Comparison of ENCODE assay signal across 21 cellular contexts in the genomic region with DNA sequence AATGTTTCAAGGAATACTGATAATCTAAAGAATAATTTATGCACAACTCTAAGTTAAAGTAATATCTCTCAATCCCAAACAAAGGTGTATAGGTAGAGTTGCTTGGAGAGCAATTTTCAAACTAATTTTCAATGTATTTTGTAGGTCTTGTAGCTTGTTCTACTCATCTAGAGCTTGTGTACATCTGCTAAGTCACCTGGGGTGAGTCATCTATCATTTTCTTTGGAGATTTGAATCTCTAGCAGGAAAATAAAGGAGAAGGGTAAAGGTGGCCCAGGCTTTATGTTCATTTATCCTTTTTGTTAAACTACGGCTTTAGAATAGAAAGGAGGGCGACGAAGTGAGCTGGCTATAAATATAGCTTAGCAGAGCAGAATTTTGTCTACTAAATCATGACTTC.
"Had no signal": no experiment of that assay in that cellular context is flagged by ENCODE, and none has a peak within 500 bp of the region (broad histone marks: within the 10 kb centered on the region; RNA-seq: fewer than 3 reads in every experiment).

No MANE protein-coding gene starts in this region.

- H3K4me1 ChIP-seq: right lobe of liver, upper lobe of left lung had no signal

- H3K36me3 ChIP-seq: heart left ventricle, neutrophil, right lobe of liver, spleen, tibial artery, upper lobe of left lung, vagina had no signal

- H3K27me3 ChIP-seq: heart left ventricle, neutrophil, right lobe of liver, spleen, tibial artery, upper lobe of left lung, vagina had no signal

- H3K9me3 Mint-ChIP-seq: naive thymus-derived CD8-positive, alpha-beta T cell; stimulated activated memory B cell treated with anti-CD40 and anti-IgM and Interleukin-4, amounts not matched to agents 10 μg/mL and 1 μg/mL and 100 μg/mL, for 72 hours; stimulated activated naive CD8-positive, alpha-beta T cell treated with anti-CD3 and anti-CD28 coated beads, Interleukin-15, Interleukin-2, amounts not matched to agents 100 ng/mL and 50 ng/mL, for 24 hours had no signal

- H3K9me3 ChIP-seq: heart left ventricle, mucosa of descending colon, neutrophil, psoas muscle, right lobe of liver, spleen, tibial artery, upper lobe of left lung, vagina had no signal

- ATAC-seq: heart left ventricle; left lobe of liver; mucosa of descending colon; naive thymus-derived CD8-positive, alpha-beta T cell; psoas muscle; right lobe of liver; stimulated activated memory B cell treated with anti-CD40 and anti-IgM and Interleukin-4, amounts not matched to agents 10 μg/mL and 1 μg/mL and 100 μg/mL, for 72 hours had no signal

- H3K4me3 Mint-ChIP-seq: naive thymus-derived CD8-positive, alpha-beta T cell; stimulated activated memory B cell treated with anti-CD40 and anti-IgM and Interleukin-4, amounts not matched to agents 10 μg/mL and 1 μg/mL and 100 μg/mL, for 72 hours; stimulated activated naive CD8-positive, alpha-beta T cell treated with anti-CD3 and anti-CD28 coated beads, Interleukin-15, Interleukin-2, amounts not matched to agents 100 ng/mL and 50 ng/mL, for 24 hours had no signal

- DNase-seq: dermis blood vessel endothelial cell; heart left ventricle; hypothalamus; kidney glomerular epithelial cell; mammary epithelial cell; mucosa of descending colon; naive thymus-derived CD8-positive, alpha-beta T cell; psoas muscle; retina; right lobe of liver; spleen; stimulated activated CD4-positive, alpha-beta T cell treated with anti-CD3 and anti-CD28 coated beads, Interleukin-15, amount 100 ng/mL, for 24 hours; stimulated activated CD4-positive, alpha-beta T cell treated with anti-CD3 and anti-CD28 coated beads, Interleukin-1b, Interleukin-23, amount 100 ng/mL, for 48 hours; stimulated activated CD4-positive, alpha-beta T cell treated with anti-CD3 and anti-CD28 coated beads, Interleukin-4, amount 100 ng/mL, for 24 hours; tibial artery; upper lobe of left lung had no signal

- H3K36me3 Mint-ChIP-seq: naive thymus-derived CD8-positive, alpha-beta T cell; stimulated activated memory B cell treated with anti-CD40 and anti-IgM and Interleukin-4, amounts not matched to agents 10 μg/mL and 1 μg/mL and 100 μg/mL, for 72 hours had no signal

- H3K27ac Mint-ChIP-seq: naive thymus-derived CD8-positive, alpha-beta T cell; stimulated activated memory B cell treated with anti-CD40 and anti-IgM and Interleukin-4, amounts not matched to agents 10 μg/mL and 1 μg/mL and 100 μg/mL, for 72 hours; stimulated activated naive CD8-positive, alpha-beta T cell treated with anti-CD3 and anti-CD28 coated beads, Interleukin-15, Interleukin-2, amounts not matched to agents 100 ng/mL and 50 ng/mL, for 24 hours had no signal

- H3K27ac ChIP-seq: heart left ventricle, neutrophil, psoas muscle, right lobe of liver, spleen, tibial artery, upper lobe of left lung, vagina had no signal

- H3K4me3 ChIP-seq: heart left ventricle, mucosa of descending colon, psoas muscle, right lobe of liver, spleen, tibial artery, upper lobe of left lung, vagina had no signal
